ENCODE assay signal across 37 cellular contexts in the genomic region with DNA sequence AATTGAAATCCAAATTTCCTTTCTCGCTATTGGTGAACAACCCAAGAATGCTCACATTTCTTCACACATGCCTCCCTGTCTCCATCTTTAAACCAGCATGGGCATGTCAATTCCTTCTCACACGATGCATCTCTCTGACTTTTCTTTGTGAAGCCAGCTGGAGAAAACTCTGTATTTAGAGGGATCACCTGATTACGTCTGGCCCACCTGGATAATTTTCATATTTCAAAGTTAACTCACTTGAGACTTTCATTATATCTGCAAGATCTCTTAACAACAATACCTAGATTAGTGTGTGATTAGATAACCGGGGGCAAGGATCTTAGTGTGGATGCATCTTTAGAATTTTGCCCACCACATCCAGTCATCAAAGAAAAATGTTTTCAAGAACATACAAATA.
DNase-seq lines count a peak whose midpoint lies in the region; ATAC-seq, FAIRE-seq and TF ChIP-seq lines count a peak whose summit lies in the region.
"Had no signal": no experiment of that assay in that cellular context is flagged by ENCODE, and none has a peak within 500 bp of the region (broad histone marks: within the 10 kb centered on the region; RNA-seq: fewer than 3 reads in every experiment).

No MANE protein-coding gene starts in this region.

- DNase-seq in astrocyte (ENCODE audit: low read depth) (no peak), K562 (ENCODE audit: extremely low read depth in 1 of 4, low spot score in 3 of 4) (no peak), endothelial cell of umbilical vein (ENCODE audit: low read depth, low spot score) (no peak), NCI-H2227 (lab: John Stamatoyannopoulos, UW; ENCODE audit: unreplicated experiment) (no peak), NCI-H526 treated with DMSO at 0.1 percent for 48 hours (lab: John Stamatoyannopoulos, UW) (no peak), adrenal gland (no peak)
- DNase-seq in activated naive CD8-positive, alpha-beta T cell treated with anti-CD3 and anti-CD28 coated beads for 36 hours, result no peak
- DNase-seq: 8988T; ACHN; AML-193; BE2C; C1 segment of cervical spinal cord; Caco-2; Calu3; CD4-positive, alpha-beta memory T cell; CD4-positive, alpha-beta T cell; CD4-positive, CD25-positive, alpha-beta regulatory T cell; CD8-positive, alpha-beta memory T cell; CD8-positive, alpha-beta T cell; COR-L47; DMS 273 treated with DMSO at 0.1 percent for 48 hours; DMS153; DMS53; DMS79; DMS79 treated with DMSO at 0.1 percent for 48 hours; DND-41; EL had no signal

- ATAC-seq in K562, result no peak
- ATAC-seq: A549; CD8-positive, alpha-beta T cell had no signal

- CTCF ChIA-PET in HEK293 (lab: Yijun Ruan, JAX), result no interaction called here
- CTCF ChIA-PET in K562 (lab: Yijun Ruan, JAX; ENCODE audit: low intra/inter-chr PET ratio), result interaction anchor here (0.7 kb wide), 1 partner anchor 1518 kb away, joined by 3 read pairs; no protein-coding TSS in a partner anchor
- CTCF ChIA-PET in endothelial cell of umbilical vein (lab: Charles Lee), result no interaction called here

- intact Hi-C loops in K562 (cut with micrococcal nuclease), result no loop called here
- intact Hi-C loops in endothelial cell of umbilical vein (cut with micrococcal nuclease), result no loop called here
- intact Hi-C loops in adrenal gland (cut with DNase I), result no loop called here

- H4K20me1 ChIP-seq in astrocyte (ENCODE audit: insufficient read depth, low read length), result no peaks in the 10 kb centered on the region
- no peaks in the 10 kb centered on the region for H4K20me1 ChIP-seq in K562 (replicated peaks; ENCODE audit: control insufficient read depth, insufficient read depth, low read length)
- no peaks in the 10 kb centered on the region for H4K20me1 ChIP-seq in endothelial cell of umbilical vein (replicated peaks; ENCODE audit: control insufficient read depth, extremely low read depth, insufficient read depth, low read length)
- H4K20me1 ChIP-seq: BLaER1; BLaER1 treated with 17β-estradiol and CSF1 and Interleukin-3, amounts not matched to agents 10 nM and 100 nM had no signal

- dilution Hi-C loops in endothelial cell of umbilical vein (cut with MboI; ENCODE audit: extremely low pct_ligation_motif_present, low sequenced_read_pairs), result no loop called here

- H3K27ac ChIP-seq in HEK293 (ENCODE audit: extremely low read depth, low read depth, low read length) (no peak overlapping the region), astrocyte (ENCODE audit: low read depth, low read length) (no peak overlapping the region), K562 (ENCODE audit: extremely low read depth, low read depth, low read length) (no peak overlapping the region), endothelial cell of umbilical vein (ENCODE audit: insufficient read depth, low read depth, low read length) (no peak overlapping the region), adrenal gland (no peak overlapping the region)
- H3K27ac ChIP-seq: 22Rv1; A549; BLaER1; BLaER1 treated with 17β-estradiol and CSF1 and Interleukin-3, amounts not matched to agents 10 nM and 100 nM; C4-2B had no signal

- TF ChIP-seq CTCF in HEK293 (tag by site-specific recombination; IDR thresholded peaks at IDR 0.05) (no peak), astrocyte (IDR thresholded peaks at IDR 0.05; ENCODE audit: insufficient read depth, low read depth, low read length) (no peak), K562 (IDR thresholded peaks at IDR 0.05 in 2 of 3, conservative IDR thresholded peaks at IDR 0.05 in 1 of 3; ENCODE audit: insufficient read depth in 2 of 3, low read depth in 1 of 3, low read length in 3 of 3) (no peak), endothelial cell of umbilical vein (IDR thresholded peaks at IDR 0.05; ENCODE audit: extremely low read depth in 1 of 2, insufficient read depth in 1 of 2, low read depth in 1 of 2, low read length in 2 of 2) (no peak), adrenal gland (IDR thresholded peaks at IDR 0.05) (no peak)

- WGBS in K562 (ENCODE audit: insufficient coverage, low coverage, missing lambda C conversion rate), result 0% methylated on average over 4 of the region's 4 CpGs
- WGBS in adrenal gland, 4 donors, result 57 to 92% (median 77%) methylated on average over 4 of the region's 4 CpGs

- FAIRE-seq in astrocyte (lab: Jason Lieb, UNC) (peak; percentile 81), K562 (lab: Jason Lieb, UNC) (no peak), endothelial cell of umbilical vein (lab: Jason Lieb, UNC) (peak; percentile 40)
- FAIRE-seq: A204.1, A549, D721Med had no signal

- BruUV-seq in K562 (replicated peaks; lab: Mats Ljungman, UMichigan) (no TSS peak), endothelial cell of umbilical vein (replicated peaks; lab: Mats Ljungman, UMichigan) (no TSS peak)

- H3K4me2 ChIP-seq in astrocyte (ENCODE audit: low read length), result no peak overlapping the region
- no peak overlapping the region for H3K4me2 ChIP-seq in K562 (ENCODE audit: insufficient read depth, low read length)
- H3K4me2 ChIP-seq in endothelial cell of umbilical vein (ENCODE audit: insufficient read depth, low read length), result no peak overlapping the region
- H3K4me2 ChIP-seq: A549; BLaER1; BLaER1 treated with 17β-estradiol and CSF1 and Interleukin-3, amounts not matched to agents 10 nM and 100 nM had no signal

- H3K4me3 ChIP-seq in HEK293 (ENCODE audit: low read depth, low read length) (no peak overlapping the region), astrocyte (ENCODE audit: insufficient read depth, low read depth, low read length) (no peak overlapping the region), K562 (no peak overlapping the region), endothelial cell of umbilical vein (replicated peaks in 1 of 3; ENCODE audit: insufficient read depth in 1 of 3, low read depth in 1 of 3, low read length in 3 of 3) (no peak overlapping the region), adrenal gland (no peak overlapping the region)
- H3K4me3 ChIP-seq: A549; BLaER1; BLaER1 treated with 17β-estradiol and CSF1 and Interleukin-3, amounts not matched to agents 10 nM and 100 nM had no signal

- TF ChIP-seq POLR2A in K562 (conservative IDR thresholded peaks at IDR 0.05) (no peak), endothelial cell of umbilical vein (IDR thresholded peaks at IDR 0.05; ENCODE audit: low read depth, low read length) (no peak), adrenal gland (IDR thresholded peaks at IDR 0.05) (no peak)

- H3K27ac Mint-ChIP-seq in astrocyte (ENCODE audit: unreplicated experiment), result no peak overlapping the region
- no peak overlapping the region for H3K27ac Mint-ChIP-seq in activated naive CD8-positive, alpha-beta T cell treated with anti-CD3 and anti-CD28 coated beads for 36 hours
- H3K27ac Mint-ChIP-seq: B cell; CD14-positive monocyte; CD4-positive, alpha-beta memory T cell; CD4-positive, alpha-beta T cell; CD4-positive, CD25-positive, alpha-beta regulatory T cell; CD8-positive, alpha-beta memory T cell; CD8-positive, alpha-beta T cell had no signal

- no peaks in the 10 kb centered on the region for H3K36me3 ChIP-seq in HEK293 (ENCODE audit: control insufficient read depth in 2 of 2, insufficient read depth in 1 of 2, low read length in 2 of 2)
- H3K36me3 ChIP-seq in astrocyte (ENCODE audit: insufficient read depth, low read length), result no peaks in the 10 kb centered on the region
- H3K36me3 ChIP-seq in K562 (ENCODE audit: control insufficient read depth, insufficient read depth, low read length), result no peaks in the 10 kb centered on the region
- H3K36me3 ChIP-seq in endothelial cell of umbilical vein (ENCODE audit: control insufficient read depth in 2 of 2, extremely low read depth in 1 of 2, insufficient read depth in 2 of 2, low read length in 2 of 2), result no peaks in the 10 kb centered on the region
- no peaks in the 10 kb centered on the region for H3K36me3 ChIP-seq in adrenal gland (replicated peaks in 1 of 2)
- H3K36me3 ChIP-seq: BE2C; BLaER1; BLaER1 treated with 17β-estradiol and CSF1 and Interleukin-3, amounts not matched to agents 10 nM and 100 nM had no signal

- H3K9me1 ChIP-seq in K562 (ENCODE audit: control insufficient read depth, insufficient read depth, low read length) (no peaks in the 10 kb centered on the region), endothelial cell of umbilical vein (replicated peaks; ENCODE audit: control insufficient read depth, extremely low read depth, insufficient read depth, low read length) (no peaks in the 10 kb centered on the region)

- no peak for TF ChIP-seq RAD21 in K562 (CRISPR knock-in tag; conservative IDR thresholded peaks at IDR 0.05 in 1 of 2, IDR thresholded peaks at IDR 0.05 in 1 of 2)

- no peak overlapping the region for H3K4me3 Mint-ChIP-seq in astrocyte (ENCODE audit: unreplicated experiment)
- no peak overlapping the region for H3K4me3 Mint-ChIP-seq in activated naive CD8-positive, alpha-beta T cell treated with anti-CD3 and anti-CD28 coated beads for 36 hours
- H3K4me3 Mint-ChIP-seq: B cell; CD14-positive monocyte; CD4-positive, alpha-beta memory T cell; CD4-positive, alpha-beta T cell; CD4-positive, CD25-positive, alpha-beta regulatory T cell; CD8-positive, alpha-beta memory T cell; CD8-positive, alpha-beta T cell had no signal

- H3K9me3 Mint-ChIP-seq in astrocyte (ENCODE audit: unreplicated experiment), result no peaks in the 10 kb centered on the region
- H3K9me3 Mint-ChIP-seq in activated naive CD8-positive, alpha-beta T cell treated with anti-CD3 and anti-CD28 coated beads for 36 hours, result no peaks in the 10 kb centered on the region
- H3K9me3 Mint-ChIP-seq: CD14-positive monocyte; CD4-positive, alpha-beta T cell; CD8-positive, alpha-beta T cell had no signal

- H3K9ac ChIP-seq in astrocyte (ENCODE audit: low read length), result no peak overlapping the region
- no peak overlapping the region for H3K9ac ChIP-seq in K562 (ENCODE audit: insufficient read depth in 1 of 2, low read depth in 2 of 2, low read length in 2 of 2)
- no peak overlapping the region for H3K9ac ChIP-seq in endothelial cell of umbilical vein (replicated peaks; ENCODE audit: extremely low read depth, insufficient read depth, low read length)
- H3K9ac ChIP-seq: BLaER1; BLaER1 treated with 17β-estradiol and CSF1 and Interleukin-3, amounts not matched to agents 10 nM and 100 nM had no signal

- POLR2A ChIA-PET in HEK293 (lab: Yijun Ruan, JAX), result no interaction called here
- POLR2A ChIA-PET in K562 (lab: Yijun Ruan, JAX), result no interaction called here
- POLR2A ChIA-PET in endothelial cell of umbilical vein (lab: Charles Lee), result no interaction called here

- in situ Hi-C loops in K562 (cut with MboI), result no loop called here

- H3K36me3 Mint-ChIP-seq in astrocyte (ENCODE audit: low read depth, unreplicated experiment), result no peaks in the 10 kb centered on the region
- no peaks in the 10 kb centered on the region for H3K36me3 Mint-ChIP-seq in activated naive CD8-positive, alpha-beta T cell treated with anti-CD3 and anti-CD28 coated beads for 36 hours
- H3K36me3 Mint-ChIP-seq: CD14-positive monocyte; CD4-positive, alpha-beta memory T cell; CD4-positive, CD25-positive, alpha-beta regulatory T cell; CD8-positive, alpha-beta memory T cell; CD8-positive, alpha-beta T cell had no signal

- H3K9me3 ChIP-seq in HEK293 (ENCODE audit: control insufficient read depth, insufficient read depth, low read depth, low read length), result no peaks in the 10 kb centered on the region
- no peaks in the 10 kb centered on the region for H3K9me3 ChIP-seq in astrocyte (ENCODE audit: insufficient read depth, low read depth, low read length)
- H3K9me3 ChIP-seq in K562 (replicated peaks; ENCODE audit: control insufficient read depth, insufficient read depth, low read depth, low read length), result no peaks in the 10 kb centered on the region
- H3K9me3 ChIP-seq in endothelial cell of umbilical vein (replicated peaks; ENCODE audit: control insufficient read depth, insufficient read depth, low read length), result no peaks in the 10 kb centered on the region
- H3K9me3 ChIP-seq in adrenal gland (replicated peaks in 1 of 3), result no peaks in the 10 kb centered on the region
- H3K9me3 ChIP-seq: A549; BE2C; BLaER1; BLaER1 treated with 17β-estradiol and CSF1 and Interleukin-3, amounts not matched to agents 10 nM and 100 nM; Caco-2 had no signal

- no peaks in the 10 kb centered on the region for H3K27me3 Mint-ChIP-seq in astrocyte (ENCODE audit: low read depth, unreplicated experiment)
- H3K27me3 Mint-ChIP-seq in activated naive CD8-positive, alpha-beta T cell treated with anti-CD3 and anti-CD28 coated beads for 36 hours, result no peaks in the 10 kb centered on the region
- H3K27me3 Mint-ChIP-seq: B cell; CD4-positive, alpha-beta memory T cell; CD4-positive, alpha-beta T cell; CD4-positive, CD25-positive, alpha-beta regulatory T cell; CD8-positive, alpha-beta memory T cell had no signal

- no peak for TF ChIP-seq EP300 in K562 (IDR thresholded peaks at IDR 0.05; ENCODE audit: low read length)

- H3K79me2 ChIP-seq in astrocyte (ENCODE audit: insufficient read depth, low read length) (no peaks in the 10 kb centered on the region), K562 (ENCODE audit: control insufficient read depth, insufficient read depth, low read length) (no peaks in the 10 kb centered on the region), endothelial cell of umbilical vein (ENCODE audit: control insufficient read depth, insufficient read depth, low read length) (no peaks in the 10 kb centered on the region)

- H3K4me1 ChIP-seq in HEK293 (ENCODE audit: control insufficient read depth, insufficient read depth, low read length) (no peaks in the 10 kb centered on the region), astrocyte (ENCODE audit: insufficient read depth, low read length) (no peaks in the 10 kb centered on the region), K562 (replicated peaks in 1 of 2; ENCODE audit: control insufficient read depth in 2 of 2, insufficient read depth in 2 of 2, low read length in 2 of 2) (no peaks in the 10 kb centered on the region), endothelial cell of umbilical vein (ENCODE audit: control insufficient read depth, extremely low read depth, insufficient read depth, low read length) (peaks cover 5% of the 10 kb centered on the region), adrenal gland (replicated peaks in 1 of 2) (no peaks in the 10 kb centered on the region)
- H3K4me1 ChIP-seq: A549; BE2C; BLaER1; BLaER1 treated with 17β-estradiol and CSF1 and Interleukin-3, amounts not matched to agents 10 nM and 100 nM; Caco-2 had no signal

- H2AFZ ChIP-seq in astrocyte (ENCODE audit: low read depth, low read length) (no peak overlapping the region), K562 (ENCODE audit: low read depth, low read length) (no peak overlapping the region), endothelial cell of umbilical vein (ENCODE audit: low read depth, low read length) (no peak overlapping the region)

- H3K27me3 ChIP-seq in astrocyte (ENCODE audit: insufficient read depth, low read length) (no peaks in the 10 kb centered on the region), K562 (ENCODE audit: control insufficient read depth in 2 of 2, insufficient read depth in 2 of 2, low read length in 2 of 2) (no peaks in the 10 kb centered on the region), endothelial cell of umbilical vein (ENCODE audit: control insufficient read depth in 2 of 2, insufficient read depth in 2 of 2, low read length in 2 of 2) (no peaks in the 10 kb centered on the region), adrenal gland (no peaks in the 10 kb centered on the region)
- H3K27me3 ChIP-seq: BE2C had no signal

- no peaks in the 10 kb centered on the region for H3K4me1 Mint-ChIP-seq in astrocyte (ENCODE audit: low read depth, unreplicated experiment)
- no peaks in the 10 kb centered on the region for H3K4me1 Mint-ChIP-seq in activated naive CD8-positive, alpha-beta T cell treated with anti-CD3 and anti-CD28 coated beads for 36 hours
- H3K4me1 Mint-ChIP-seq: B cell; CD14-positive monocyte; CD4-positive, alpha-beta memory T cell; CD4-positive, CD25-positive, alpha-beta regulatory T cell; CD8-positive, alpha-beta memory T cell had no signal
